ENCODE assay signal across 9 cellular contexts in genomic region chr1:46603481-46603857, GRCh38. TPM values are rescaled to one million over a fixed set of nuclear protein-coding genes. Genes with fewer than 3 reads are reported as not detected.
DNase-seq lines count a peak whose midpoint lies in the region; ATAC-seq and TF ChIP-seq lines count a peak whose summit lies in the region.
"Had no signal": no experiment of that assay in that cellular context is flagged by ENCODE, and none has a peak within 500 bp of the region (broad histone marks: within the 10 kb centered on the region; RNA-seq: fewer than 3 reads in every experiment).

No MANE protein-coding gene starts in this region.

- ATAC-seq in natural killer cell (no peak), GM19463 (IDR thresholded peaks at IDR 0.05; ENCODE audit: unreplicated experiment) (no peak)

- H2AFZ ChIP-seq in MM.1S (ENCODE audit: low read length), result peak overlapping the region; percentile 94

- peak overlapping the region; percentile 92 for H3K4me3 ChIP-seq in MM.1S (ENCODE audit: low read length)
- H3K4me3 ChIP-seq in dorsolateral prefrontal cortex, result peak overlapping the region; percentile 56 to 98 (median 86)

- peak overlapping the region; percentile 77 for H3K9ac ChIP-seq in MM.1S (ENCODE audit: low read length)

- H3K27ac Mint-ChIP-seq in Calu3 (ENCODE audit: unreplicated experiment), result peak overlapping the region; percentile 84
- H3K27ac Mint-ChIP-seq in natural killer cell, result peak overlapping the region; percentile 89 to 90

- intact Hi-C loops in Calu3 (cut with micrococcal nuclease; ENCODE audit: unreplicated experiment) (no loop called here), dorsolateral prefrontal cortex (cut with DNase I) (no loop called here), natural killer cell (cut with micrococcal nuclease) (no loop called here)

- H3K27me3 Mint-ChIP-seq in Calu3 (ENCODE audit: unreplicated experiment) (no peaks in the 10 kb centered on the region), natural killer cell (ENCODE audit: low read depth in 2 of 2) (no peaks in the 10 kb centered on the region)

- peaks cover 11% of the 10 kb centered on the region; the same call in 1 of the 2 replicates for H3K79me2 ChIP-seq in MM.1S (ENCODE audit: low read length)

- H3K27ac ChIP-seq in MM.1S (ENCODE audit: low read length) (no peak overlapping the region), dorsolateral prefrontal cortex (peak overlapping the region in 51 of 59 donors; percentile 5 to 91 (median 75))

- POLR2A ChIA-PET in GM10248 (lab: Yijun Ruan, JAX), result interaction anchor here (1.3 to 2.7 kb wide), 3 partner anchors 10 to 64 kb away, joined by 6 to 19 read pairs (median 14); partner anchors contain the start of genes ATPAF1 and MOB3C

- H3K4me1 Mint-ChIP-seq in Calu3 (ENCODE audit: low read depth, unreplicated experiment) (peaks cover 18% of the 10 kb centered on the region), natural killer cell (peaks cover 59 to 61% of the 10 kb centered on the region in 2 donors)

- no peaks in the 10 kb centered on the region for H3K9me3 ChIP-seq in MM.1S (replicated peaks; ENCODE audit: insufficient read depth, low read length)

- no peaks in the 10 kb centered on the region for H3K9me3 Mint-ChIP-seq in Calu3 (ENCODE audit: low read depth, unreplicated experiment)
- no peaks in the 10 kb centered on the region for H3K9me3 Mint-ChIP-seq in natural killer cell

- H3F3A ChIP-seq in MM.1S (ENCODE audit: insufficient read depth, low read length), result no peaks in the 10 kb centered on the region

- TSS peak; percentile 42 for BruUV-seq in Calu3 (replicated peaks; lab: Mats Ljungman, UMichigan)

- H3K4me2 ChIP-seq in MM.1S (ENCODE audit: low read depth, low read length), result peak overlapping the region; percentile 81

- H3K36me3 Mint-ChIP-seq in Calu3 (ENCODE audit: insufficient read depth, unreplicated experiment) (peaks cover 26% of the 10 kb centered on the region), natural killer cell (no peaks in the 10 kb centered on the region)

- TF ChIP-seq CTCF in Calu3 (IDR thresholded peaks at IDR 0.05; ENCODE audit: unreplicated experiment), result no peak
- TF ChIP-seq CTCF in MM.1S (IDR thresholded peaks at IDR 0.05; ENCODE audit: low read length), result no peak
- TF ChIP-seq CTCF in dorsolateral prefrontal cortex (IDR thresholded peaks at IDR 0.05 in 54 of 56, conservative IDR thresholded peaks at IDR 0.05 in 2 of 56; ENCODE audit: low read depth in 1 of 56, partially characterized antibody in 56 of 56), result no peak
- TF ChIP-seq CTCF in natural killer cell (IDR thresholded peaks at IDR 0.05), result no peak
- TF ChIP-seq CTCF in GM10248 (IDR thresholded peaks at IDR 0.05; ENCODE audit: control extremely low read depth, extremely low read depth, low read depth, missing control alignments), result no peak

- CTCF ChIA-PET in Calu3 (lab: Charles Lee), result interaction anchor here (1.2 to 2.5 kb wide), 4 partner anchors 10 to 162 kb away, joined by 3 to 10 read pairs (median 5); partner anchors contain the start of gene MOB3C
- CTCF ChIA-PET in GM10248 (lab: Yijun Ruan, JAX), result interaction anchor here (1.1 to 12.4 kb wide), 4 partner anchors 15 to 125 kb away, joined by 3 to 135 read pairs (median 4); partner anchors contain the start of gene MOB3C

- H4K20me1 ChIP-seq in MM.1S (ENCODE audit: insufficient read depth, low read length), result no peaks in the 10 kb centered on the region

- no peaks in the 10 kb centered on the region for H3K27me3 ChIP-seq in MM.1S (replicated peaks; ENCODE audit: insufficient read depth, low read length)
- no peaks in the 10 kb centered on the region for H3K27me3 ChIP-seq in dorsolateral prefrontal cortex

- H3K36me3 ChIP-seq in MM.1S (replicated peaks; ENCODE audit: insufficient read depth, low read length), result no peaks in the 10 kb centered on the region

- H3K4me3 Mint-ChIP-seq in Calu3 (ENCODE audit: low read depth, unreplicated experiment) (peak overlapping the region; percentile 86), natural killer cell (peak overlapping the region; percentile 95)

- H3K9me2 ChIP-seq in MM.1S (replicated peaks; ENCODE audit: insufficient read depth, low read length), result no peaks in the 10 kb centered on the region

- H3K4me1 ChIP-seq in MM.1S (ENCODE audit: low read length), result 0 out of 2 replicates have a peak, but pooled peaks cover 4% of the 10 kb centered on the region

- no peak for DNase-seq in Calu3
- DNase-seq in MM.1S, result no peak
- DNase-seq in dorsolateral prefrontal cortex, result no peak
- no peak for DNase-seq in natural killer cell
- no peak for DNase-seq in GM19238 (ENCODE audit: insufficient read length, low spot score)
- no peak for DNase-seq in GM10248 (ENCODE audit: extremely low spot score)
- no peak for DNase-seq in NCI-H526 treated with DMSO at 0.1 percent for 48 hours (lab: John Stamatoyannopoulos, UW)

RNA-seq across cellular contexts. Expression of gene MKNK1, which starts 0.6 kb away (rescaled TPM):
- total RNA-seq in Calu3 (2022) (29.6 and 32.0 TPM in 2 replicates), dorsolateral prefrontal cortex (100 to 1,000 TPM in 4 of 120 experiments, 10 to 100 TPM in 116; 35.7 to 124 (median 71.0) TPM), natural killer cell (10 to 100 TPM; 59.5 to 81.5 (median 65.5) TPM)

RNA-seq across cellular contexts. Expression of gene MOB3C, which starts 13.1 kb away (rescaled TPM):
- 8.3 and 9.3 TPM in 2 replicates for total RNA-seq in Calu3 (2022)
- total RNA-seq in dorsolateral prefrontal cortex, result 10 to 100 TPM in 64 of 120 experiments, 1 to 10 TPM in 56; 5.7 to 25.1 (median 10.2) TPM
- total RNA-seq in natural killer cell, result 10 to 100 TPM; 16.7 to 25.1 (median 19.2) TPM

RNA-seq across cellular contexts. Expression of gene KNCN, which starts 52.0 kb away (rescaled TPM):
- not detected in 2 replicates for total RNA-seq in Calu3 (2022)
- 1 to 10 TPM in 76 of 120 experiments, under 1 TPM in 43, not detected in 1; 0.23 to 3.5 (median 1.2) TPM for total RNA-seq in dorsolateral prefrontal cortex
- total RNA-seq in natural killer cell, result under 1 TPM in 1 of 3 donors, not detected in 2; 0.20 TPM
- total RNA-seq: LHCN-M2 had no signal
